9 cellular contexts compared by ENCODE assay signal in genomic region chr4:94577136-94577535, GRCh38.
DNase-seq lines count a peak whose midpoint lies in the region; ATAC-seq and TF ChIP-seq lines count a peak whose summit lies in the region.
"Had no signal": no experiment of that assay in that cellular context is flagged by ENCODE, and none has a peak within 500 bp of the region (broad histone marks: within the 10 kb centered on the region; RNA-seq: fewer than 3 reads in every experiment).

No MANE protein-coding gene starts in this region.

- H3K4me1 ChIP-seq in MM.1S (ENCODE audit: low read length) (no peaks in the 10 kb centered on the region), Peyer's patch (no peaks in the 10 kb centered on the region)

- no peak overlapping the region for H3K9ac ChIP-seq in MM.1S (ENCODE audit: low read length)

- no peak overlapping the region for H3K4me2 ChIP-seq in MM.1S (ENCODE audit: low read depth, low read length)

- no peak overlapping the region for H2AFZ ChIP-seq in MM.1S (ENCODE audit: low read length)

- TF ChIP-seq POLR2A in Peyer's patch (IDR thresholded peaks at IDR 0.05) = no peak

- ATAC-seq in left lobe of liver = peak; percentile 44
- no peak for ATAC-seq in GM19035 (IDR thresholded peaks at IDR 0.05; ENCODE audit: unreplicated experiment)
- no peak for ATAC-seq in activated T-cell treated with anti-CD3 and anti-CD28 coated beads, Interleukin-2, amount 50 U/mL, for 4 hours

- H3K36me3 ChIP-seq in MM.1S (replicated peaks; ENCODE audit: insufficient read depth, low read length) (no peaks in the 10 kb centered on the region), Peyer's patch (peaks cover 0 to 10% (median 0%) of the 10 kb centered on the region in 3 donors)

- peak overlapping the region; percentile 58 to 95 (median 87) for H3K27ac Mint-ChIP-seq in brain

- H3K27me3 ChIP-seq in MM.1S (replicated peaks; ENCODE audit: insufficient read depth, low read length) (no peaks in the 10 kb centered on the region), Peyer's patch (no peaks in the 10 kb centered on the region)

- H3K36me3 Mint-ChIP-seq in brain = no peaks in the 10 kb centered on the region
- peaks cover 11% of the 10 kb centered on the region for H3K36me3 Mint-ChIP-seq in activated T-cell treated with anti-CD3 and anti-CD28 coated beads, Interleukin-2, amount 50 U/mL, for 4 hours (ENCODE audit: insufficient read depth)

- H4K20me1 ChIP-seq in MM.1S (ENCODE audit: insufficient read depth, low read length) = no peaks in the 10 kb centered on the region

- H3K4me1 Mint-ChIP-seq in brain = peaks cover 47% of the 10 kb centered on the region
- H3K4me1 Mint-ChIP-seq in activated T-cell treated with anti-CD3 and anti-CD28 coated beads, Interleukin-2, amount 50 U/mL, for 4 hours (ENCODE audit: low read depth) = no peaks in the 10 kb centered on the region

- H3K27ac ChIP-seq in MM.1S (ENCODE audit: low read length) (no peak overlapping the region), Peyer's patch (no peak overlapping the region)

- H3K4me3 ChIP-seq in MM.1S (ENCODE audit: low read length) (no peak overlapping the region), Peyer's patch (no peak overlapping the region)

- DNase-seq in AG08395 (ENCODE audit: low spot score) (peak; percentile 48), NCI-H1048 (lab: John Stamatoyannopoulos, UW) (peak; percentile 17), left lobe of liver (ENCODE audit: low spot score) (no peak), MM.1S (no peak), Peyer's patch (no peak)
- DNase-seq in activated T-cell treated with anti-CD3 and anti-CD28 coated beads, Interleukin-2, amount 50 U/mL, for 4 hours = no peak
- DNase-seq: activated naive CD4-positive, alpha-beta T cell had no signal

- H3K27me3 Mint-ChIP-seq in brain = no peaks in the 10 kb centered on the region
- no peaks in the 10 kb centered on the region for H3K27me3 Mint-ChIP-seq in activated T-cell treated with anti-CD3 and anti-CD28 coated beads, Interleukin-2, amount 50 U/mL, for 4 hours (ENCODE audit: low read depth)

- TF ChIP-seq CTCF in brain (conservative IDR thresholded peaks at IDR 0.05) (no peak), MM.1S (IDR thresholded peaks at IDR 0.05; ENCODE audit: low read length) (no peak), Peyer's patch (IDR thresholded peaks at IDR 0.05) (no peak)

- H3K9me3 Mint-ChIP-seq in brain = no peaks in the 10 kb centered on the region
- H3K9me3 Mint-ChIP-seq in activated T-cell treated with anti-CD3 and anti-CD28 coated beads, Interleukin-2, amount 50 U/mL, for 4 hours = no peaks in the 10 kb centered on the region

- H3K9me3 ChIP-seq in MM.1S (replicated peaks; ENCODE audit: insufficient read depth, low read length) (no peaks in the 10 kb centered on the region), Peyer's patch (no peaks in the 10 kb centered on the region)

- no peaks in the 10 kb centered on the region for H3K9me2 ChIP-seq in MM.1S (replicated peaks; ENCODE audit: insufficient read depth, low read length)

- peak overlapping the region; percentile 71 to 85 (median 79) for H3K4me3 Mint-ChIP-seq in brain
- no peak overlapping the region for H3K4me3 Mint-ChIP-seq in activated T-cell treated with anti-CD3 and anti-CD28 coated beads, Interleukin-2, amount 50 U/mL, for 4 hours

- no peaks in the 10 kb centered on the region for H3K79me2 ChIP-seq in MM.1S (ENCODE audit: low read length)

- no peaks in the 10 kb centered on the region for H3F3A ChIP-seq in MM.1S (ENCODE audit: insufficient read depth, low read length)

Comparison
In these comparisons a context has a peak if more than half of its experiments do, and no peak if none do; other contexts are left out.
1. DNase-seq: peak in AG08395 (single experiment) and NCI-H1048 (single experiment); none in left lobe of liver (single experiment), MM.1S (single experiment), activated T-cell treated with anti-CD3 and anti-CD28 coated beads, Interleukin-2, amount 50 U/mL, for 4 hours (single experiment) and Peyer's patch (0 of 3).